ENCODE assay signal across 21 cellular contexts in the genomic region with DNA sequence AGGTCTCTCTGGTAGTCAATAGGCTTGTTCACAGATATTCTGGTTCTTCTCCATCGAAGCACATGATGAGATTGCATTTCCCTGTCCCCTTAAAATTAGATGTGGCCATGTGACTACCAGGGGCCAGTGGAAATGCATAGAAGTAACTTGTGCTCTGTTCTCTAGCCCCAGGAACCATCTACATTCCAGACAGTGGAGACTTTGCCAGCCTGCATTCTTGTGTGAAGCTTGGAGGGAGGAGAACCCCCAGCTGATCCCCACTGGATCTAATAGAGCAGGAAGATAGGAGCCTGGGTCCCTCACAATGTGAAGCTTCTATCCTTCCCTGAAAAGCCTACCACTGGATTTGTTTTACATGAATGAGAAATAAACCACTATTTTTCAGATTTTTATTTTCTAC.
"Had no signal": no experiment of that assay in that cellular context is flagged by ENCODE, and none has a peak within 500 bp of the region (broad histone marks: within the 10 kb centered on the region; RNA-seq: fewer than 3 reads in every experiment).

No MANE protein-coding gene starts in this region.

- H3K4me2 ChIP-seq: hepatocyte had no signal

- DNase-seq: activated B cell treated with CpG ODN at 0.5 μM for 24 hours; activated CD4-positive, alpha-beta memory T cell treated with anti-CD3 and anti-CD28 coated beads, Interleukin-2, amount 10 ng/mL, durations not matched to agents 7 days and 5 days; activated CD4-positive, alpha-beta T cell treated with anti-CD3 and anti-CD28 coated beads for 48 hours; activated naive CD4-positive, alpha-beta T cell treated with Interleukin-2 at 50 U/mL for 16 hours; activated T-cell treated with anti-CD3 and anti-CD28 coated beads, Interleukin-2, amount 50 U/mL, for 24 hours; anterior cingulate cortex; effector CD4-positive, alpha-beta T cell; lower lobe of right lung; stimulated activated CD4-positive, alpha-beta T cell treated with anti-CD3 and anti-CD28 coated beads, Interleukin-1b, Interleukin-23, amount 100 ng/mL, for 48 hours; stimulated activated CD8-positive, alpha-beta memory T cell treated with anti-CD3 and anti-CD28 coated beads, Interleukin-4, amount 100 ng/mL, for 48 hours; stimulated activated naive CD4-positive, alpha-beta T cell treated with Interleukin-2 at 50 U/mL for 16 hours; T-cell; tibial artery had no signal

- H3K36me3 Mint-ChIP-seq: natural killer cell treated with Interleukin-12 subunit alpha and Interleukin-12 subunit beta and Interleukin-15 and Interleukin-18, amount 100 ng/mL, for 72 hours; T-cell had no signal

- H3K4me1 ChIP-seq: lower lobe of right lung, tibial artery had no signal

- H2AFZ ChIP-seq: hepatocyte had no signal

- H3K79me2 ChIP-seq: hepatocyte had no signal

- H3K9me3 ChIP-seq: lower lobe of right lung, tibial artery had no signal

- H3K27me3 Mint-ChIP-seq: activated B cell treated with CpG ODN at 0.5 μM for 24 hours; activated CD4-positive, alpha-beta memory T cell treated with anti-CD3 and anti-CD28 coated beads, Interleukin-2, amount 10 ng/mL, durations not matched to agents 7 days and 5 days; central memory CD8-positive, alpha-beta T cell; natural killer cell treated with Interleukin-12 subunit alpha and Interleukin-12 subunit beta and Interleukin-15 and Interleukin-18, amount 100 ng/mL, for 72 hours; T-cell had no signal

- H3K36me3 ChIP-seq: lower lobe of right lung, tibial artery had no signal

- H3K27ac Mint-ChIP-seq: activated B cell treated with CpG ODN at 0.5 μM for 24 hours; activated CD4-positive, alpha-beta memory T cell treated with anti-CD3 and anti-CD28 coated beads, Interleukin-2, amount 10 ng/mL, durations not matched to agents 7 days and 5 days; activated T-cell treated with anti-CD3 and anti-CD28 coated beads, Interleukin-2, amount 50 U/mL, for 24 hours; activated T-helper 2 cell treated with anti-CD3 and anti-CD28 coated beads, Interferon-gamma antibody, Interleukin-2, Interleukin-4, amounts not matched to agents 10 μg/mL and 5 μg/mL and 100 μg/mL, durations not matched to agents 14 hours and 24 hours and 36 hours; natural killer cell treated with Interleukin-12 subunit alpha and Interleukin-12 subunit beta and Interleukin-15 and Interleukin-18, amount 100 ng/mL, for 72 hours; T-cell had no signal

- FAIRE-seq: keratinocyte, urothelium cell line had no signal

- H3K4me1 Mint-ChIP-seq: activated B cell treated with CpG ODN at 0.5 μM for 24 hours; activated CD4-positive, alpha-beta memory T cell treated with anti-CD3 and anti-CD28 coated beads, Interleukin-2, amount 10 ng/mL, durations not matched to agents 7 days and 5 days; central memory CD8-positive, alpha-beta T cell; T-cell had no signal

- H3K27ac ChIP-seq: coronary artery, hepatocyte, lower lobe of right lung, tibial artery had no signal

- H3K27me3 ChIP-seq: hepatocyte, tibial artery had no signal

- H3K9me3 Mint-ChIP-seq: activated B cell treated with CpG ODN at 0.5 μM for 24 hours; activated CD4-positive, alpha-beta memory T cell treated with anti-CD3 and anti-CD28 coated beads, Interleukin-2, amount 10 ng/mL, durations not matched to agents 7 days and 5 days; activated T-cell treated with anti-CD3 and anti-CD28 coated beads, Interleukin-2, amount 50 U/mL, for 24 hours; activated T-helper 2 cell treated with anti-CD3 and anti-CD28 coated beads, Interferon-gamma antibody, Interleukin-2, Interleukin-4, amounts not matched to agents 10 μg/mL and 5 μg/mL and 100 μg/mL, durations not matched to agents 14 hours and 24 hours and 36 hours; T-cell had no signal

- H3K4me3 Mint-ChIP-seq: activated B cell treated with CpG ODN at 0.5 μM for 24 hours; activated CD4-positive, alpha-beta memory T cell treated with anti-CD3 and anti-CD28 coated beads, Interleukin-2, amount 10 ng/mL, durations not matched to agents 7 days and 5 days; activated T-cell treated with anti-CD3 and anti-CD28 coated beads, Interleukin-2, amount 50 U/mL, for 24 hours; central memory CD8-positive, alpha-beta T cell; natural killer cell treated with Interleukin-12 subunit alpha and Interleukin-12 subunit beta and Interleukin-15 and Interleukin-18, amount 100 ng/mL, for 72 hours; T-cell had no signal

- H3K4me3 ChIP-seq: coronary artery, hepatocyte, lower lobe of right lung, tibial artery had no signal

- ATAC-seq: esophagus mucosa; lower lobe of right lung; natural killer cell treated with Interleukin-12 subunit alpha and Interleukin-12 subunit beta and Interleukin-15 and Interleukin-18, amount 100 ng/mL, for 72 hours; T-cell had no signal
